17 cellular contexts compared by ENCODE assay signal in the genomic region with DNA sequence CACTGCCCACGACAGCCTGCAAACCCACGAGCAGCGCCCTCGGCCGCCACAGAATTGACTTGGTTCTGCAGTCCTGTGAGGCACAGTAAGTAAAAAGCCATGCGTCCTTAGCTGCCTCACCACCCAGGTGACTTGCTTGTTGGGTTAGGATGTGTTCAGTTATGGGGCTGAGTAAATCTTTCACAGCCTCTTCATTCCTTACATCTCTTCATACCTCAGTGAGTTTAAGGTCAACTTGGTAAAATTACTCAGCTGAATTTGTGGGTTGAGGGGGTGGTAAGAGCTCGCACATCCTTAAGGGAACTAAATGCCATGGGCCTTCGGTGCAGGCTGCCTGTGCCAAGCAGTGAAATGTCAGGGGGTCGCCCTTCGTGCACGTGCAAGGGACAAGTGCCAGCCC.
"Had no signal": no experiment of that assay in that cellular context is flagged by ENCODE, and none has a peak within 500 bp of the region (broad histone marks: within the 10 kb centered on the region; RNA-seq: fewer than 3 reads in every experiment).

No MANE protein-coding gene starts in this region.

- H3K27ac Mint-ChIP-seq: activated naive CD8-positive, alpha-beta T cell treated with anti-CD3 and anti-CD28 coated beads, Interleukin-2, amount 10 ng/mL, durations not matched to agents 7 days and 5 days; activated T-cell treated with anti-CD3 and anti-CD28 coated beads, Interleukin-2, amount 50 U/mL, for 24 hours; T-helper 1 cell treated with Interleukin-12 subunit alpha and Interleukin-12 subunit beta and Interleukin-4 antibody, amounts not matched to agents 30 μg/mL and 1 μg/mL, for 36 hours had no signal

- H3K9me3 Mint-ChIP-seq: activated naive CD8-positive, alpha-beta T cell treated with anti-CD3 and anti-CD28 coated beads, Interleukin-2, amount 10 ng/mL, durations not matched to agents 7 days and 5 days; activated T-cell treated with anti-CD3 and anti-CD28 coated beads, Interleukin-2, amount 50 U/mL, for 24 hours; naive B cell; T-helper 1 cell treated with Interleukin-12 subunit alpha and Interleukin-12 subunit beta and Interleukin-4 antibody, amounts not matched to agents 30 μg/mL and 1 μg/mL, for 36 hours had no signal

- DNase-seq: activated CD4-positive, alpha-beta T cell treated with anti-CD3 and anti-CD28 coated beads, Interleukin-2, amount 50 U/mL, for 48 hours; activated gamma-delta T cell; activated naive CD8-positive, alpha-beta T cell treated with anti-CD3 and anti-CD28 coated beads, Interleukin-2, amount 10 ng/mL, durations not matched to agents 7 days and 5 days; activated T-cell treated with anti-CD3 and anti-CD28 coated beads, Interleukin-2, amount 50 U/mL, for 24 hours; anterior cingulate cortex; cortex of kidney; effector CD4-positive, alpha-beta T cell; foreskin keratinocyte; head of caudate nucleus; left lung; mammary epithelial cell; naive B cell; stimulated activated CD4-positive, alpha-beta T cell treated with anti-CD3 and anti-CD28 coated beads, Interleukin-2, amount 100 ng/mL, for 48 hours; stimulated activated naive CD4-positive, alpha-beta T cell treated with Interleukin-2 at 50 U/mL for 16 hours; trophoblast cell; WERI-Rb-1 had no signal

- ATAC-seq: foreskin keratinocyte, left lung had no signal

- H3K36me3 Mint-ChIP-seq: activated naive CD8-positive, alpha-beta T cell treated with anti-CD3 and anti-CD28 coated beads, Interleukin-2, amount 10 ng/mL, durations not matched to agents 7 days and 5 days had no signal

- H3K27me3 Mint-ChIP-seq: naive B cell had no signal

- H3K4me3 Mint-ChIP-seq: activated naive CD8-positive, alpha-beta T cell treated with anti-CD3 and anti-CD28 coated beads, Interleukin-2, amount 10 ng/mL, durations not matched to agents 7 days and 5 days; activated T-cell treated with anti-CD3 and anti-CD28 coated beads, Interleukin-2, amount 50 U/mL, for 24 hours; T-helper 1 cell treated with Interleukin-12 subunit alpha and Interleukin-12 subunit beta and Interleukin-4 antibody, amounts not matched to agents 30 μg/mL and 1 μg/mL, for 36 hours had no signal
